19 cellular contexts compared by ENCODE assay signal in the genomic region with DNA sequence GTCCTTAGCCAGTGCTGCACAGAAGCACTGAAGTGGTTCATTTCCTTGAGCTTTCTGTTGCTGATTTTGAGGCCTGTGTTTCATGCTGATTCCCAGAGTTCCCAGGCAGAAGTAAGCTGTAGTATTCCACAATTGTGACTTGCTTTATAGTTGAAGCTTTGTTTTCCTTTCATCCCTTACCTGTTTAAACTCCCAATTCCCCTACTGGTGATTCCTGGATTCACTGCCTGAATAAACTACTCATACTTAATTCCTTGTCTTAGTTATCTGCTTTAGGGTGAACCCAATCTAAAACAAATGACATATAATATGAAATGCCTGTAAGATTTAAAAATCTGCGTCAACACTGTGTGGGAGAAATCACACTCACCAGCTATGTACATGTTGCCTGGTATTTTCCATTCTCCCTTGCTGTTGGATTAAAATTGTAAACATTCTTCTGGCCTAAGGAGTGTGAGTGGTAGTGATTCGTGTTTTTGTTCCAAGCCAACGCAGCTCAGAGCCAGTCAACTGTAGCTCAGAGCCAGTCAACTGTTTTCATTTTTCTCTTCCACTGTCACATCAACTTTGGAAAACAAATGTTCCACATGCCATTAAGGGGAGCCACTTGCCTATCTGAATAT.
"Had no signal": no experiment of that assay in that cellular context is flagged by ENCODE, and none has a peak within 500 bp of the region (broad histone marks: within the 10 kb centered on the region; RNA-seq: fewer than 3 reads in every experiment).

No MANE protein-coding gene starts in this region.

- H3K4me3 ChIP-seq: body of pancreas, esophagus muscularis mucosa, lung, tibial artery had no signal

- H3K4me1 ChIP-seq: body of pancreas, tibial artery had no signal

- H3K27ac ChIP-seq: body of pancreas, esophagus muscularis mucosa, tibial artery had no signal

- H3K27ac Mint-ChIP-seq: activated CD8-positive, alpha-beta T cell treated with anti-CD3 and anti-CD28 coated beads for 36 hours; activated naive CD4-positive, alpha-beta T cell treated with anti-CD3 and anti-CD28 coated beads, Interleukin-2, amount 50 U/mL, for 72 hours; activated T-cell treated with anti-CD3 and anti-CD28 coated beads, Interleukin-2, amount 50 U/mL, for 72 hours; stimulated activated effector memory CD8-positive, alpha-beta T cell treated with anti-CD3 and anti-CD28 coated beads, Interleukin-12 subunit alpha, Interleukin-12 subunit beta, amount 100 ng/mL, for 72 hours had no signal

- H3K36me3 ChIP-seq: esophagus muscularis mucosa, tibial artery had no signal

- FAIRE-seq: colon, urothelium cell line had no signal

- H3K27me3 Mint-ChIP-seq: activated CD8-positive, alpha-beta T cell treated with anti-CD3 and anti-CD28 coated beads for 36 hours had no signal

- H3K9me3 Mint-ChIP-seq: activated CD8-positive, alpha-beta T cell treated with anti-CD3 and anti-CD28 coated beads for 36 hours; activated T-cell treated with anti-CD3 and anti-CD28 coated beads, Interleukin-2, amount 50 U/mL, for 72 hours had no signal

- H3K4me1 Mint-ChIP-seq: neural crest cell; stimulated activated effector memory CD8-positive, alpha-beta T cell treated with anti-CD3 and anti-CD28 coated beads, Interleukin-12 subunit alpha, Interleukin-12 subunit beta, amount 100 ng/mL, for 72 hours had no signal

- H3K36me3 Mint-ChIP-seq: activated naive CD4-positive, alpha-beta T cell treated with anti-CD3 and anti-CD28 coated beads, Interleukin-2, amount 50 U/mL, for 72 hours; stimulated activated effector memory CD8-positive, alpha-beta T cell treated with anti-CD3 and anti-CD28 coated beads, Interleukin-12 subunit alpha, Interleukin-12 subunit beta, amount 100 ng/mL, for 72 hours had no signal

- DNase-seq: activated CD4-positive, alpha-beta T cell treated with anti-CD3 and anti-CD28 coated beads for 48 hours; activated CD8-positive, alpha-beta memory T cell treated with anti-CD3 and anti-CD28 coated beads, Interleukin-2, amount 50 U/mL, for 4 hours; activated CD8-positive, alpha-beta T cell treated with anti-CD3 and anti-CD28 coated beads for 36 hours; activated gamma-delta T cell; activated T-cell treated with anti-CD3 and anti-CD28 coated beads, Interleukin-2, amount 50 U/mL, for 72 hours; body of pancreas; caudate nucleus; foreskin fibroblast; left colon; midbrain; T-helper 2 cell; tibial artery had no signal

- H3K9me3 ChIP-seq: body of pancreas, esophagus muscularis mucosa, tibial artery had no signal

- H3K4me3 Mint-ChIP-seq: activated CD8-positive, alpha-beta T cell treated with anti-CD3 and anti-CD28 coated beads for 36 hours; activated T-cell treated with anti-CD3 and anti-CD28 coated beads, Interleukin-2, amount 50 U/mL, for 72 hours; neural crest cell; stimulated activated effector memory CD8-positive, alpha-beta T cell treated with anti-CD3 and anti-CD28 coated beads, Interleukin-12 subunit alpha, Interleukin-12 subunit beta, amount 100 ng/mL, for 72 hours had no signal

- ATAC-seq: activated CD8-positive, alpha-beta T cell treated with anti-CD3 and anti-CD28 coated beads for 36 hours; activated naive CD4-positive, alpha-beta T cell treated with anti-CD3 and anti-CD28 coated beads, Interleukin-2, amount 50 U/mL, for 72 hours; activated T-cell treated with anti-CD3 and anti-CD28 coated beads, Interleukin-2, amount 50 U/mL, for 72 hours; body of pancreas; left colon; stimulated activated effector memory CD8-positive, alpha-beta T cell treated with anti-CD3 and anti-CD28 coated beads, Interleukin-12 subunit alpha, Interleukin-12 subunit beta, amount 100 ng/mL, for 72 hours had no signal

- H3K27me3 ChIP-seq: body of pancreas, esophagus muscularis mucosa, tibial artery had no signal
